17 cellular contexts compared by ENCODE assay signal in genomic region chr20:56926501-56926900, GRCh38.
DNase-seq lines count a peak whose midpoint lies in the region; ATAC-seq, FAIRE-seq and TF ChIP-seq lines count a peak whose summit lies in the region.
"Had no signal": no experiment of that assay in that cellular context is flagged by ENCODE, and none has a peak within 500 bp of the region (broad histone marks: within the 10 kb centered on the region; RNA-seq: fewer than 3 reads in every experiment).

No MANE protein-coding gene starts in this region.

- no peak for DNase-seq in nephron progenitor cell
- DNase-seq in lower leg skin (ENCODE audit: low spot score in 2 of 2) = no peak
- DNase-seq in GM12892 (ENCODE audit: insufficient read length) = no peak
- no peak for DNase-seq in activated gamma-delta T cell treated with Interleukin-2 at 50 U/mL for 16 hours
- no peak for DNase-seq in upper lobe of left lung
- DNase-seq: BE2C; CD4-positive, alpha-beta memory T cell; DMS79; HFFc6 had no signal

- FAIRE-seq in GM12892 (lab: Jason Lieb, UNC) = no peak
- FAIRE-seq: A549, GM12878, H1 had no signal

- H3K36me3 Mint-ChIP-seq in brain (no peaks in the 10 kb centered on the region), nephron progenitor cell (ENCODE audit: low read depth) (no peaks in the 10 kb centered on the region)
- H3K36me3 Mint-ChIP-seq: CD4-positive, alpha-beta memory T cell; IgD-negative memory B cell had no signal

- no peak for TF ChIP-seq EP300 in upper lobe of left lung (IDR thresholded peaks at IDR 0.05)

- H3K27ac ChIP-seq in HUES6 (ENCODE audit: low read depth, low read length) = no peak overlapping the region
- H3K27ac ChIP-seq in upper lobe of left lung = no peak overlapping the region
- H3K27ac ChIP-seq: A549, C4-2B had no signal

- H3K4me3 Mint-ChIP-seq in brain (peak overlapping the region; percentile 64 to 90 (median 84)), nephron progenitor cell (peak overlapping the region; percentile 76)
- H3K4me3 Mint-ChIP-seq: HFFc6, IgD-negative memory B cell had no signal

- H3K27me3 Mint-ChIP-seq in brain = peaks cover 99% of the 10 kb centered on the region
- peaks cover 96% of the 10 kb centered on the region for H3K27me3 Mint-ChIP-seq in nephron progenitor cell (ENCODE audit: low read depth, poor library complexity)

- peaks cover 0 to 10% (median 2%) of the 10 kb centered on the region in 5 experiments for H3K9me3 Mint-ChIP-seq in brain
- H3K9me3 Mint-ChIP-seq in nephron progenitor cell = no peaks in the 10 kb centered on the region
- H3K9me3 Mint-ChIP-seq: HFFc6 had no signal

- peaks cover 59% of the 10 kb centered on the region for H3K4me1 ChIP-seq in HUES6 (ENCODE audit: control insufficient read depth, insufficient read depth, low read length)
- H3K4me1 ChIP-seq in upper lobe of left lung = peaks cover 5 to 16% (median 7%) of the 10 kb centered on the region in 4 donors
- H3K4me1 ChIP-seq: A549, BE2C had no signal

- H3K27ac Mint-ChIP-seq in brain (peak overlapping the region in 3 of 5 experiments; percentile 27 to 94 (median 89)), nephron progenitor cell (no peak overlapping the region)
- H3K27ac Mint-ChIP-seq: CD4-positive, alpha-beta memory T cell; HFFc6; IgD-negative memory B cell had no signal

- H3K27me3 ChIP-seq in HUES6 (ENCODE audit: control insufficient read depth, insufficient read depth, low read length) = peaks cover 83% of the 10 kb centered on the region
- peaks cover 0 to 32% (median 18%) of the 10 kb centered on the region in 4 donors for H3K27me3 ChIP-seq in upper lobe of left lung

- H3K9me3 ChIP-seq in HUES6 (ENCODE audit: control insufficient read depth, insufficient read depth, low read depth, low read length) = no peaks in the 10 kb centered on the region
- H3K9me3 ChIP-seq in upper lobe of left lung = no peaks in the 10 kb centered on the region
- H3K9me3 ChIP-seq: A549, BE2C, HAP-1 had no signal

- H3K9ac ChIP-seq in HUES6 (ENCODE audit: low read length) = no peak overlapping the region

- TF ChIP-seq CTCF in brain (conservative IDR thresholded peaks at IDR 0.05) (no peak), nephron progenitor cell (IDR thresholded peaks at IDR 0.05) (no peak), lower leg skin (IDR thresholded peaks at IDR 0.05) (no peak), upper lobe of left lung (IDR thresholded peaks at IDR 0.05) (no peak)

- ATAC-seq in upper lobe of left lung (ENCODE audit: low FRiP score in 2 of 2) = no peak
- ATAC-seq: GM12878 had no signal

- H3K36me3 ChIP-seq in HUES6 (ENCODE audit: control insufficient read depth, insufficient read depth, low read length) (no peaks in the 10 kb centered on the region), upper lobe of left lung (no peaks in the 10 kb centered on the region)
- H3K36me3 ChIP-seq: BE2C, HAP-1 had no signal

- peak overlapping the region; percentile 66; the same call in 1 of the 2 replicates for H3K4me3 ChIP-seq in HUES6 (ENCODE audit: low read depth, low read length)
- no peak overlapping the region for H3K4me3 ChIP-seq in lower leg skin (ENCODE audit: low read depth, poor library complexity, severe bottlenecking)
- no peak overlapping the region for H3K4me3 ChIP-seq in upper lobe of left lung
- H3K4me3 ChIP-seq: GM12878 had no signal

- TF ChIP-seq POLR2A in lower leg skin (IDR thresholded peaks at IDR 0.05) (no peak), GM12892 (IDR thresholded peaks at IDR 0.05; ENCODE audit: low read depth, low read length) (no peak), upper lobe of left lung (IDR thresholded peaks at IDR 0.05) (no peak)

- peaks cover 25% of the 10 kb centered on the region for H3K4me1 Mint-ChIP-seq in brain
- H3K4me1 Mint-ChIP-seq in nephron progenitor cell = peaks cover 42% of the 10 kb centered on the region

- 70 to 79% methylated on average over 2 of the region's 2 CpGs for WGBS in lower leg skin, 2 donors
- 47 to 51% methylated on average over 2 of the region's 2 CpGs for WGBS in upper lobe of left lung, 2 donors

- intact Hi-C loops in lower leg skin (cut with DNase I; ENCODE audit: low total_unique reads) = no loop called here
